In genomic region chr13:67125681-67126080, GRCh38 we compare ENCODE assay signal across 35 cellular contexts.
"Had no signal": no experiment of that assay in that cellular context is flagged by ENCODE, and none has a peak within 500 bp of the region (broad histone marks: within the 10 kb centered on the region; RNA-seq: fewer than 3 reads in every experiment).

No MANE protein-coding gene starts in this region.

- H3K9me3 ChIP-seq: MG63 had no signal

- H3K27me3 ChIP-seq: MG63 had no signal

- H3K36me3 ChIP-seq: MG63 had no signal

- DNase-seq: Karpas-422, Kasumi-1, MG63, MM.1S, MV-4-11, NCI-H1048, NCI-H1092, NCI-H1092 treated with DMSO at 0.1 percent for 48 hours, NCI-H1105, NCI-H1105 treated with DMSO at 0.1 percent for 48 hours, NCI-H1417, NCI-H1417 treated with DMSO at 0.1 percent for 48 hours, NCI-H1436, NCI-H1436 treated with DMSO at 0.1 percent for 48 hours, NCI-H146, NCI-H1694, NCI-H1694 treated with DMSO at 0.1 percent for 48 hours, NCI-H187, NCI-H187 treated with DMSO at 0.1 percent for 48 hours, NCI-H1930, NCI-H2029 treated with DMSO at 0.1 percent for 48 hours, NCI-H2081 treated with DMSO at 0.1 percent for 48 hours, NCI-H2107, NCI-H2171, NCI-H2171 treated with DMSO at 0.1 percent for 48 hours, NCI-H2227 treated with DMSO at 0.1 percent for 48 hours, NCI-H226, NCI-H345, NCI-H446, NCI-H446 treated with DMSO at 0.1 percent for 48 hours, NCI-H510A, NCI-H510A treated with DMSO at 0.1 percent for 48 hours, NCI-H524, NCI-H524 treated with DMSO at 0.1 percent for 48 hours, NCI-H526 had no signal

- H3K4me3 ChIP-seq: MG63 had no signal
